Comparison of ENCODE assay signal across 17 cellular contexts in the genomic region with DNA sequence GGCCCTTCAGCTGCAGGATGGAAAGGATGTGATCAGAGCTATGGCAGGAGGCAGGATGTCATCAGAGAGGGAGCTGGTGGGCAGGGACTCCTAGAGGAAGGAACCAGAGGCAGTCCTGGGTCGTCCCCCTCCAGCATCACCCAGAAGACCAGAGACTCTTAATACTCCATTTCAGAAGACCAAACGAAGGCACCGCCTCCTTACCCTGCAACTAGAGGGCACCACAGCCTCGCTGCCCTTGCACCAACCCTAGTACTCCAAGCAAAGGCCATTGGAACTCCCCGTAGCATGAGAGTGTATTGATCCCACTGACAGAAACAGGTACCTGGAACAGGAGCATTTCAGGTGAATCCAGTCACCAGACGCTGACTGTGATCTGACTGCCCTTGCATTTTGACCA.
A peak's percentile ranks its signal among the peaks of the same experiment; 100 is the strongest.
DNase-seq lines count a peak whose midpoint lies in the region; ATAC-seq and TF ChIP-seq lines count a peak whose summit lies in the region.
"Had no signal": no experiment of that assay in that cellular context is flagged by ENCODE, and none has a peak within 500 bp of the region (broad histone marks: within the 10 kb centered on the region; RNA-seq: fewer than 3 reads in every experiment).

No MANE protein-coding gene starts in this region.

- peaks cover 24% of the 10 kb centered on the region for H3K4me1 Mint-ChIP-seq in activated CD8-positive, alpha-beta T cell treated with anti-CD3 and anti-CD28 coated beads for 36 hours (ENCODE audit: low read depth)
- no peaks in the 10 kb centered on the region for H3K4me1 Mint-ChIP-seq in activated CD8-positive, alpha-beta T cell treated with anti-CD3 and anti-CD28 coated beads, Interleukin-2, amount 10 ng/mL, durations not matched to agents 7 days and 5 days (ENCODE audit: low read depth)
- H3K4me1 Mint-ChIP-seq in WTC11 = no peaks in the 10 kb centered on the region
- H3K4me1 Mint-ChIP-seq: CD14-positive monocyte had no signal

- no peak overlapping the region for H3K27ac Mint-ChIP-seq in activated CD8-positive, alpha-beta T cell treated with anti-CD3 and anti-CD28 coated beads for 36 hours
- H3K27ac Mint-ChIP-seq in activated CD8-positive, alpha-beta T cell treated with anti-CD3 and anti-CD28 coated beads, Interleukin-2, amount 10 ng/mL, durations not matched to agents 7 days and 5 days = no peak overlapping the region
- no peak overlapping the region for H3K27ac Mint-ChIP-seq in WTC11
- H3K27ac Mint-ChIP-seq: CD14-positive monocyte had no signal

- H3K4ac ChIP-seq in trophoblast cell (ENCODE audit: low read depth, low read length) = no peak overlapping the region

- no peaks in the 10 kb centered on the region for H3K9me3 ChIP-seq in trophoblast cell (ENCODE audit: insufficient read depth, low read depth, low read length)
- H3K9me3 ChIP-seq: Caco-2, MG63 had no signal

- H3K9ac ChIP-seq in trophoblast cell (ENCODE audit: low read length) = no peak overlapping the region

- H3K18ac ChIP-seq in trophoblast cell (ENCODE audit: low read length) = no peak overlapping the region

- ATAC-seq in activated CD8-positive, alpha-beta T cell treated with anti-CD3 and anti-CD28 coated beads for 36 hours = no peak
- no peak for ATAC-seq in activated CD8-positive, alpha-beta T cell treated with anti-CD3 and anti-CD28 coated beads, Interleukin-2, amount 10 ng/mL, durations not matched to agents 7 days and 5 days
- ATAC-seq in WTC11 = no peak
- no peak for ATAC-seq in left ventricle myocardium superior
- ATAC-seq in GM19324 (IDR thresholded peaks at IDR 0.05; ENCODE audit: low FRiP score, unreplicated experiment) = no peak
- ATAC-seq: K562, SK-N-SH treated with all-trans-retinoic acid at 6 μM for 48 hours had no signal

- no peaks in the 10 kb centered on the region for H3K79me2 ChIP-seq in trophoblast cell (ENCODE audit: control insufficient read depth, insufficient read depth, low read length, poor library complexity)

- H2BK5ac ChIP-seq in trophoblast cell (ENCODE audit: low read depth, low read length, poor library complexity) = no peak overlapping the region

- CTCF ChIA-PET in activated CD8-positive, alpha-beta T cell treated with anti-CD3 and anti-CD28 coated beads for 36 hours (lab: Charles Lee) = no interaction called here
- CTCF ChIA-PET in activated CD8-positive, alpha-beta T cell treated with anti-CD3 and anti-CD28 coated beads, Interleukin-2, amount 10 ng/mL, durations not matched to agents 7 days and 5 days (lab: Charles Lee) = no interaction called here
- CTCF ChIA-PET in WTC11 (lab: Charles Lee) = no interaction called here

- H3K36me3 ChIP-seq in trophoblast cell (ENCODE audit: control insufficient read depth in 1 of 2, insufficient read depth in 2 of 2, low read length in 2 of 2) = no peaks in the 10 kb centered on the region
- H3K36me3 ChIP-seq: MG63 had no signal

- H2BK120ac ChIP-seq in trophoblast cell (ENCODE audit: insufficient read depth, low read length, poor library complexity) = no peak overlapping the region

- H4K8ac ChIP-seq in trophoblast cell (ENCODE audit: low read depth, low read length) = no peak overlapping the region

- H2BK12ac ChIP-seq in trophoblast cell (ENCODE audit: low read length) = no peak overlapping the region

- H4K91ac ChIP-seq in trophoblast cell (ENCODE audit: low read depth, low read length) = no peak overlapping the region

- no peaks in the 10 kb centered on the region for H3K36me3 Mint-ChIP-seq in activated CD8-positive, alpha-beta T cell treated with anti-CD3 and anti-CD28 coated beads for 36 hours (ENCODE audit: low read depth)
- no peaks in the 10 kb centered on the region for H3K36me3 Mint-ChIP-seq in activated CD8-positive, alpha-beta T cell treated with anti-CD3 and anti-CD28 coated beads, Interleukin-2, amount 10 ng/mL, durations not matched to agents 7 days and 5 days (ENCODE audit: low read depth)
- H3K36me3 Mint-ChIP-seq in WTC11 = peaks cover 84% of the 10 kb centered on the region
- H3K36me3 Mint-ChIP-seq: CD14-positive monocyte had no signal

- H3K14ac ChIP-seq in trophoblast cell (ENCODE audit: low read length) = no peak overlapping the region

- POLR2A ChIA-PET in activated CD8-positive, alpha-beta T cell treated with anti-CD3 and anti-CD28 coated beads for 36 hours (lab: Charles Lee) = no interaction called here
- POLR2A ChIA-PET in activated CD8-positive, alpha-beta T cell treated with anti-CD3 and anti-CD28 coated beads, Interleukin-2, amount 10 ng/mL, durations not matched to agents 7 days and 5 days (lab: Charles Lee) = no interaction called here
- POLR2A ChIA-PET in WTC11 (lab: Charles Lee) = no interaction called here

- no peaks in the 10 kb centered on the region for H3K27me3 Mint-ChIP-seq in activated CD8-positive, alpha-beta T cell treated with anti-CD3 and anti-CD28 coated beads for 36 hours
- peaks cover 19% of the 10 kb centered on the region for H3K27me3 Mint-ChIP-seq in activated CD8-positive, alpha-beta T cell treated with anti-CD3 and anti-CD28 coated beads, Interleukin-2, amount 10 ng/mL, durations not matched to agents 7 days and 5 days (ENCODE audit: low read depth)
- peaks cover 12% of the 10 kb centered on the region for H3K27me3 Mint-ChIP-seq in WTC11 (ENCODE audit: low read depth)

- no CpG with 5 or more reads among the region's 6 CpGs for WGBS in trophoblast cell (ENCODE audit: extremely low coverage, insufficient coverage, insufficient read length)

- peaks cover 4% of the 10 kb centered on the region for H3K9me3 Mint-ChIP-seq in activated CD8-positive, alpha-beta T cell treated with anti-CD3 and anti-CD28 coated beads for 36 hours
- peaks cover 6% of the 10 kb centered on the region for H3K9me3 Mint-ChIP-seq in activated CD8-positive, alpha-beta T cell treated with anti-CD3 and anti-CD28 coated beads, Interleukin-2, amount 10 ng/mL, durations not matched to agents 7 days and 5 days (ENCODE audit: insufficient read depth)
- H3K9me3 Mint-ChIP-seq in WTC11 = peaks cover 91% of the 10 kb centered on the region

- H3K4me2 ChIP-seq in trophoblast cell (ENCODE audit: low read length) = no peak overlapping the region

- no peak overlapping the region for H2AFZ ChIP-seq in trophoblast cell (ENCODE audit: insufficient read depth, low read length, poor library complexity)

- peak overlapping the region; percentile 16 for H3K27ac ChIP-seq in trophoblast cell (ENCODE audit: low read depth, low read length)

- H3K23ac ChIP-seq in trophoblast cell (ENCODE audit: low read length) = no peak overlapping the region

- peaks cover 10 to 21% of the 10 kb centered on the region in 2 experiments for H3K4me1 ChIP-seq in trophoblast cell (ENCODE audit: control insufficient read depth in 1 of 2, insufficient read depth in 2 of 2, low read length in 2 of 2)
- H3K4me1 ChIP-seq: Caco-2 had no signal

- no peaks in the 10 kb centered on the region for H3K27me3 ChIP-seq in trophoblast cell (ENCODE audit: insufficient read depth, low read length)
- H3K27me3 ChIP-seq: MG63 had no signal

- DNase-seq in activated CD8-positive, alpha-beta T cell treated with anti-CD3 and anti-CD28 coated beads for 36 hours = peak; percentile 12
- no peak for DNase-seq in activated CD8-positive, alpha-beta T cell treated with anti-CD3 and anti-CD28 coated beads, Interleukin-2, amount 10 ng/mL, durations not matched to agents 7 days and 5 days
- peak; percentile 41 for DNase-seq in NCI-H2029 (lab: John Stamatoyannopoulos, UW)
- DNase-seq in WTC11 (ENCODE audit: low spot score) = peak; percentile 11
- DNase-seq in trophoblast cell = no peak
- DNase-seq in left ventricle myocardium superior = no peak
- no peak for DNase-seq in stimulated activated CD4-positive, alpha-beta T cell treated with anti-CD3 and anti-CD28 coated beads, Interleukin-4, amount 100 ng/mL, for 4 hours
- DNase-seq: Caco-2, DMS53, MG63, NCI-H1105, NCI-H1694 treated with DMSO at 0.1 percent for 48 hours, NCI-H524 had no signal

- TF ChIP-seq CTCF in activated CD8-positive, alpha-beta T cell treated with anti-CD3 and anti-CD28 coated beads for 36 hours (IDR thresholded peaks at IDR 0.05) = no peak
- no peak for TF ChIP-seq CTCF in WTC11 (IDR thresholded peaks at IDR 0.05)

- intact Hi-C loops in activated CD8-positive, alpha-beta T cell treated with anti-CD3 and anti-CD28 coated beads for 36 hours (cut with micrococcal nuclease) = no loop called here
- intact Hi-C loops in left ventricle myocardium superior (cut with micrococcal nuclease) = no loop called here

- no peak overlapping the region for H4K12ac ChIP-seq in trophoblast cell (ENCODE audit: low read depth, low read length)

- H3K4me3 ChIP-seq in trophoblast cell (ENCODE audit: low read depth, low read length) = no peak overlapping the region
- H3K4me3 ChIP-seq: K562, MG63 had no signal

- no peak overlapping the region for H2AK5ac ChIP-seq in trophoblast cell (ENCODE audit: low read length)

- H3K79me1 ChIP-seq in trophoblast cell (ENCODE audit: low read length) = no peaks in the 10 kb centered on the region

- H3K4me3 Mint-ChIP-seq in activated CD8-positive, alpha-beta T cell treated with anti-CD3 and anti-CD28 coated beads for 36 hours = no peak overlapping the region
- H3K4me3 Mint-ChIP-seq in activated CD8-positive, alpha-beta T cell treated with anti-CD3 and anti-CD28 coated beads, Interleukin-2, amount 10 ng/mL, durations not matched to agents 7 days and 5 days = no peak overlapping the region
- no peak overlapping the region for H3K4me3 Mint-ChIP-seq in WTC11
- H3K4me3 Mint-ChIP-seq: CD14-positive monocyte had no signal

TF ChIP-seq in WTC11, 78 proteins besides CTCF, POLR2A, EP300 and RAD21:
- TF ChIP-seq SOX15 (CRISPR knock-in tag; IDR thresholded peaks at IDR 0.05) (no peak), JAZF1 (CRISPR knock-in tag; IDR thresholded peaks at IDR 0.05) (no peak)
- TF ChIP-seq, protein P1, sequence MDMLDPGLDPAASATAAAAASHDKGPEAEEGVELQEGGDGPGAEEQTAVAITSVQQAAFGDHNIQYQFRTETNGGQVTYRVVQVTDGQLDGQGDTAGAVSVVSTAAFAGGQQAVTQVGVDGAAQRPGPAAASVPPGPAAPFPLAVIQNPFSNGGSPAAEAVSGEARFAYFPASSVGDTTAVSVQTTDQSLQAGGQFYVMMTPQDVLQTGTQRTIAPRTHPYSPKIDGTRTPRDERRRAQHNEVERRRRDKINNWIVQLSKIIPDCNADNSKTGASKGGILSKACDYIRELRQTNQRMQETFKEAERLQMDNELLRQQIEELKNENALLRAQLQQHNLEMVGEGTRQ (CRISPR knock-in tag; IDR thresholded peaks at IDR 0.05) = no peak

Comparison
In these comparisons a context has a peak if more than half of its experiments do, and no peak if none do; other contexts are left out.
1. DNase-seq: peak in activated CD8-positive, alpha-beta T cell treated with anti-CD3 and anti-CD28 coated beads for 36 hours (single experiment), NCI-H2029 (single experiment) and WTC11 (single experiment); none in activated CD8-positive, alpha-beta T cell treated with anti-CD3 and anti-CD28 coated beads, Interleukin-2, amount 10 ng/mL, durations not matched to agents 7 days and 5 days (single experiment), trophoblast cell (0 of 2), left ventricle myocardium superior (single experiment) and stimulated activated CD4-positive, alpha-beta T cell treated with anti-CD3 and anti-CD28 coated beads, Interleukin-4, amount 100 ng/mL, for 4 hours (0 of 2).